Comparison of ENCODE assay signal across 1 cellular context in genomic region chr7:156614434-156615264, GRCh38.
A peak's percentile ranks its signal among the peaks of the same experiment; 100 is the strongest.
TF ChIP-seq lines count a peak whose summit lies in the region.

No MANE protein-coding gene starts in this region.

TF ChIP-seq in HepG2, 621 proteins besides CTCF, POLR2A, EP300 and RAD21 (continued from another document and continues in another):
- TF ChIP-seq ZNF276 (CRISPR knock-in tag; IDR thresholded peaks at IDR 0.05; ENCODE audit: low read depth) = no peak
- peak; percentile 82; the same call in 1 of the 2 replicates for TF ChIP-seq ZNF512B (CRISPR knock-in tag; IDR thresholded peaks at IDR 0.05; ENCODE audit: borderline replicate concordance)
- TF ChIP-seq ZNF589 (CRISPR knock-in tag; conservative IDR thresholded peaks at IDR 0.05) = no peak
- TF ChIP-seq, protein P1, sequence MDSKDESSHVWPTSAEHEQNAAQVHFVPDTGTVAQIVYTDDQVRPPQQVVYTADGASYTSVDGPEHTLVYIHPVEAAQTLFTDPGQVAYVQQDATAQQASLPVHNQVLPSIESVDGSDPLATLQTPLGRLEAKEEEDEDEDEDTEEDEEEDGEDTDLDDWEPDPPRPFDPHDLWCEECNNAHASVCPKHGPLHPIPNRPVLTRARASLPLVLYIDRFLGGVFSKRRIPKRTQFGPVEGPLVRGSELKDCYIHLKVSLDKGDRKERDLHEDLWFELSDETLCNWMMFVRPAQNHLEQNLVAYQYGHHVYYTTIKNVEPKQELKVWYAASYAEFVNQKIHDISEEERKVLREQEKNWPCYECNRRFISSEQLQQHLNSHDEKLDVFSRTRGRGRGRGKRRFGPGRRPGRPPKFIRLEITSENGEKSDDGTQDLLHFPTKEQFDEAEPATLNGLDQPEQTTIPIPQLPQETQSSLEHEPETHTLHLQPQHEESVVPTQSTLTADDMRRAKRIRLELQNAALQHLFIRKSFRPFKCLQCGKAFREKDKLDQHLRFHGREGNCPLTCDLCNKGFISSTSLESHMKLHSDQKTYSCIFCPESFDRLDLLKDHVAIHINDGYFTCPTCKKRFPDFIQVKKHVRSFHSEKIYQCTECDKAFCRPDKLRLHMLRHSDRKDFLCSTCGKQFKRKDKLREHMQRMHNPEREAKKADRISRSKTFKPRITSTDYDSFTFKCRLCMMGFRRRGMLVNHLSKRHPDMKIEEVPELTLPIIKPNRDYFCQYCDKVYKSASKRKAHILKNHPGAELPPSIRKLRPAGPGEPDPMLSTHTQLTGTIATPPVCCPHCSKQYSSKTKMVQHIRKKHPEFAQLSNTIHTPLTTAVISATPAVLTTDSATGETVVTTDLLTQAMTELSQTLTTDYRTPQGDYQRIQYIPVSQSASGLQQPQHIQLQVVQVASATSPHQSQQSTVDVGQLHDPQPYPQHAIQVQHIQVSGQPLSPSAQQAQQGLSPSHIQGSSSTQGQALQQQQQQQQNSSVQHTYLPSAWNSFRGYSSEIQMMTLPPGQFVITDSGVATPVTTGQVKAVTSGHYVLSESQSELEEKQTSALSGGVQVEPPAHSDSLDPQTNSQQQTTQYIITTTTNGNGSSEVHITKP (CRISPR knock-in tag; IDR thresholded peaks at IDR 0.05; ENCODE audit: low read depth) = no peak; the same call in 1 of the 2 replicates
- TF ChIP-seq ZNF7 (CRISPR knock-in tag; IDR thresholded peaks at IDR 0.05) = peak; percentile 44; the same call in 1 of the 2 replicates
- TF ChIP-seq TMF1 (CRISPR knock-in tag; IDR thresholded peaks at IDR 0.05; ENCODE audit: low read depth) = no peak
- no peak for TF ChIP-seq XBP1 (CRISPR knock-in tag; IDR thresholded peaks at IDR 0.05)
- no peak for TF ChIP-seq ZBTB3 (CRISPR knock-in tag; IDR thresholded peaks at IDR 0.05; ENCODE audit: borderline replicate concordance, low read depth)
- TF ChIP-seq ZNF576 (CRISPR knock-in tag; IDR thresholded peaks at IDR 0.05) = no peak
- TF ChIP-seq SMARCC2 (IDR thresholded peaks at IDR 0.05) = peak; percentile 48; the same call in 1 of the 2 replicates
- no peak for TF ChIP-seq ZBTB39 (CRISPR knock-in tag; IDR thresholded peaks at IDR 0.05)
- TF ChIP-seq ZNF138 (CRISPR knock-in tag; IDR thresholded peaks at IDR 0.05; ENCODE audit: low read depth) = no peak
- TF ChIP-seq ZNF484 (CRISPR knock-in tag; IDR thresholded peaks at IDR 0.05; ENCODE audit: borderline replicate concordance, low read depth) = no peak
- TF ChIP-seq, protein P2, sequence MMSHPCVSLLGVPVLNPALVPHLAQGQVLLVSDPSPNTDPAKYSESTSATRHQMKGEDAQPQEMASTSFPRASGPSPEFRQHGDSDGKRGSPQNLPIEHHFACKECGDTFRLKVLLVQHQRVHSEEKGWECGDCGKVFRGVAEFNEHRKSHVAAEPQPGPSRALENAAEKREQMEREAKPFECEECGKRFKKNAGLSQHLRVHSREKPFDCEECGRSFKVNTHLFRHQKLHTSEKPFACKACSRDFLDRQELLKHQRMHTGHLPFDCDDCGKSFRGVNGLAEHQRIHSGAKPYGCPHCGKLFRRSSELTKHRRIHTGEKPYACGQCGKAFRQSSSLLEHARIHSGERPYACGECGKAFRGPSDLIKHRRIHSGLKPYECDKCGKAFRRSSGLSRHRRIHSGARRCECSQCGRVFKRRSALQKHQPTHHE (CRISPR knock-in tag; IDR thresholded peaks at IDR 0.05; ENCODE audit: borderline replicate concordance) = no peak
- TF ChIP-seq, protein P3, sequence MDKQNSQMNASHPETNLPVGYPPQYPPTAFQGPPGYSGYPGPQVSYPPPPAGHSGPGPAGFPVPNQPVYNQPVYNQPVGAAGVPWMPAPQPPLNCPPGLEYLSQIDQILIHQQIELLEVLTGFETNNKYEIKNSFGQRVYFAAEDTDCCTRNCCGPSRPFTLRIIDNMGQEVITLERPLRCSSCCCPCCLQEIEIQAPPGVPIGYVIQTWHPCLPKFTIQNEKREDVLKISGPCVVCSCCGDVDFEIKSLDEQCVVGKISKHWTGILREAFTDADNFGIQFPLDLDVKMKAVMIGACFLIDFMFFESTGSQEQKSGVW (CRISPR knock-in tag; IDR thresholded peaks at IDR 0.05; ENCODE audit: borderline replicate concordance) = no peak
- peak; percentile 40 for TF ChIP-seq PHF5A (CRISPR knock-in tag; IDR thresholded peaks at IDR 0.05; ENCODE audit: low read depth, unreplicated experiment)
- no peak for TF ChIP-seq CENPX (CRISPR knock-in tag; IDR thresholded peaks at IDR 0.05)
- TF ChIP-seq ZSCAN31 (CRISPR knock-in tag; IDR thresholded peaks at IDR 0.05; ENCODE audit: low read depth) = peak; percentile 46; the same call in 1 of the 2 replicates
- no peak for TF ChIP-seq ZNF329 (CRISPR knock-in tag; IDR thresholded peaks at IDR 0.05; ENCODE audit: low read depth)
- TF ChIP-seq ZNF441 (CRISPR knock-in tag; IDR thresholded peaks at IDR 0.05; ENCODE audit: borderline replicate concordance) = peak; percentile 51; the same call in 1 of the 2 replicates
- TF ChIP-seq WIZ (CRISPR knock-in tag; IDR thresholded peaks at IDR 0.05) = no peak
- peak; percentile 73 for TF ChIP-seq TEAD3 (CRISPR knock-in tag; optimal IDR thresholded peaks at IDR 0.05; ENCODE audit: borderline replicate concordance)
- TF ChIP-seq NCOA5 (CRISPR knock-in tag; IDR thresholded peaks at IDR 0.05) = no peak
- no peak for TF ChIP-seq TRAFD1 (CRISPR knock-in tag; IDR thresholded peaks at IDR 0.05; ENCODE audit: borderline replicate concordance)
- TF ChIP-seq ZBTB43 (CRISPR knock-in tag; conservative IDR thresholded peaks at IDR 0.05) = no peak; the same call in 1 of the 2 replicates
- TF ChIP-seq SIN3A (IDR thresholded peaks at IDR 0.05; ENCODE audit: borderline replicate concordance, low read depth, low read length) = no peak
- peak; percentile 46; the same call in 1 of the 2 replicates for TF ChIP-seq TIGD3 (CRISPR knock-in tag; IDR thresholded peaks at IDR 0.05; ENCODE audit: borderline replicate concordance)
- TF ChIP-seq SKI (IDR thresholded peaks at IDR 0.05; ENCODE audit: partially characterized antibody) = peak; percentile 86
- TF ChIP-seq NR2F6 (IDR thresholded peaks at IDR 0.05) = peak; percentile 74
- peak; percentile 73 for TF ChIP-seq NR2F6 (CRISPR knock-in tag; IDR thresholded peaks at IDR 0.05)
- TF ChIP-seq DPF2 (CRISPR knock-in tag; IDR thresholded peaks at IDR 0.05; ENCODE audit: borderline replicate concordance, low read depth) = peak; percentile 58; the same call in 1 of the 2 replicates
- TF ChIP-seq GZF1 (CRISPR knock-in tag; IDR thresholded peaks at IDR 0.05) = peak; percentile 62; the same call in 1 of the 2 replicates
- peak; percentile 87 for TF ChIP-seq MEIS1 (CRISPR knock-in tag; IDR thresholded peaks at IDR 0.05; ENCODE audit: borderline replicate concordance)
- TF ChIP-seq, protein P4, sequence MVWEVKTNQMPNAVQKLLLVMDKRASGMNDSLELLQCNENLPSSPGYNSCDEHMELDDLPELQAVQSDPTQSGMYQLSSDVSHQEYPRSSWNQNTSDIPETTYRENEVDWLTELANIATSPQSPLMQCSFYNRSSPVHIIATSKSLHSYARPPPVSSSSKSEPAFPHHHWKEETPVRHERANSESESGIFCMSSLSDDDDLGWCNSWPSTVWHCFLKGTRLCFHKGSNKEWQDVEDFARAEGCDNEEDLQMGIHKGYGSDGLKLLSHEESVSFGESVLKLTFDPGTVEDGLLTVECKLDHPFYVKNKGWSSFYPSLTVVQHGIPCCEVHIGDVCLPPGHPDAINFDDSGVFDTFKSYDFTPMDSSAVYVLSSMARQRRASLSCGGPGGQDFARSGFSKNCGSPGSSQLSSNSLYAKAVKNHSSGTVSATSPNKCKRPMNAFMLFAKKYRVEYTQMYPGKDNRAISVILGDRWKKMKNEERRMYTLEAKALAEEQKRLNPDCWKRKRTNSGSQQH (CRISPR knock-in tag; IDR thresholded peaks at IDR 0.05; ENCODE audit: low read depth) = no peak
- 0 out of 2 replicates have a peak, but pooled peaks have one; percentile 64 for TF ChIP-seq MYNN (CRISPR knock-in tag; IDR thresholded peaks at IDR 0.05; ENCODE audit: low read depth)
